Comparison of ENCODE assay signal across 8 cellular contexts in the genomic region with DNA sequence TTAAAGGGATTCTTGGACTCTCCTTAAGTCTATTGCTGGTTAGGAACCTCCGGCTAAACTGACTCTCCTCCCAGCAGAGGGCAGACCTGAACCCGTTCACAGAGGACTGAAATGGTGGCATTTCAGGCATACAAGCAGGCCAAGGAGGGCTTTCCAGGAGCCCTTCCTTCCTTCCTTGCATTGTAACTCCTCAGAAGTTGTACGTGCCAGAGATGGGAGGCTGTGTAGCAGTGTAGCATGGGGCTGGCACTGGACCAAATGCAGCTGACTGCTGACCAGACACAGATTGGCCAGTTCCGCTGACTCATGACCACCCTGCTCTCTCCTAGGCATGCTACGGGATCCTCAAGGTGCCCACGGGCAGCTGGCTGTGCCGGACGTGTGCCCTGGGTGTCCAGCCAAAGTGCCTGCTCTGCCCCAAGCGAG. TPM values are rescaled to one million over a fixed set of nuclear protein-coding genes. Genes with fewer than 3 reads are reported as not detected.
A peak's percentile ranks its signal among the peaks of the same experiment; 100 is the strongest.
DNase-seq lines count a peak whose midpoint lies in the region; ATAC-seq and TF ChIP-seq lines count a peak whose summit lies in the region.

No MANE protein-coding gene starts in this region.

- intact Hi-C loops in left colon (cut with DNase I, micrococcal nuclease), result no loop called here

- H3K9me3 ChIP-seq in adipocyte (ENCODE audit: control insufficient read depth, low read length), result no peaks in the 10 kb centered on the region

- TF ChIP-seq CTCF in AG10803 (conservative IDR thresholded peaks at IDR 0.05; ENCODE audit: low read length), result peak; percentile 59

- no peak overlapping the region for H3K4me3 ChIP-seq in AG10803 (ENCODE audit: low read length)
- no peak overlapping the region for H3K4me3 ChIP-seq in adipocyte (ENCODE audit: low read length)

- peak overlapping the region; percentile 10 for H3K9ac ChIP-seq in adipocyte (ENCODE audit: low read length)

- ATAC-seq in left colon (peak; percentile 48), GM21619 (IDR thresholded peaks at IDR 0.05; ENCODE audit: unreplicated experiment) (no peak), GM19395 (IDR thresholded peaks at IDR 0.05; ENCODE audit: unreplicated experiment) (no peak), HG02623 (IDR thresholded peaks at IDR 0.05; ENCODE audit: unreplicated experiment) (no peak)

- peaks cover 6% of the 10 kb centered on the region for H3K4me1 ChIP-seq in adipocyte (ENCODE audit: control insufficient read depth, insufficient read depth, low read length)

- peak; percentile 54 for DNase-seq in AG10803 (ENCODE audit: low read depth)
- peak; percentile 78 for DNase-seq in H4 (ENCODE audit: low spot score)
- DNase-seq in adipocyte (ENCODE audit: low read depth), result peak; percentile 52
- no peak for DNase-seq in left colon
- no peak for DNase-seq in OCI-M1 (lab: John Stamatoyannopoulos, UW)

- peaks cover 73% of the 10 kb centered on the region for H3K36me3 ChIP-seq in adipocyte (ENCODE audit: control insufficient read depth, insufficient read depth, low read length, severe bottlenecking)

- H3K27me3 ChIP-seq in adipocyte (replicated peaks; ENCODE audit: control insufficient read depth, insufficient read depth, low read length), result no peaks in the 10 kb centered on the region

RNA-seq across cellular contexts. Expression of a gene that starts 36.4 kb away (rescaled TPM):
- 17.9 and 18.1 TPM in 2 replicates for total RNA-seq in H4 (2014; rRNA removed; shearing (Covaris generic))
- 10 to 100 TPM; 27.1 to 38.9 TPM for total RNA-seq in left colon

Comparison
In these comparisons a context has a peak if more than half of its experiments do, and no peak if none do; other contexts are left out.
1. DNase-seq: peak in AG10803 (single experiment), H4 (single experiment) and adipocyte (single experiment); none in left colon (0 of 2) and OCI-M1 (single experiment).